Comparison of ENCODE assay signal across 18 cellular contexts in the genomic region with DNA sequence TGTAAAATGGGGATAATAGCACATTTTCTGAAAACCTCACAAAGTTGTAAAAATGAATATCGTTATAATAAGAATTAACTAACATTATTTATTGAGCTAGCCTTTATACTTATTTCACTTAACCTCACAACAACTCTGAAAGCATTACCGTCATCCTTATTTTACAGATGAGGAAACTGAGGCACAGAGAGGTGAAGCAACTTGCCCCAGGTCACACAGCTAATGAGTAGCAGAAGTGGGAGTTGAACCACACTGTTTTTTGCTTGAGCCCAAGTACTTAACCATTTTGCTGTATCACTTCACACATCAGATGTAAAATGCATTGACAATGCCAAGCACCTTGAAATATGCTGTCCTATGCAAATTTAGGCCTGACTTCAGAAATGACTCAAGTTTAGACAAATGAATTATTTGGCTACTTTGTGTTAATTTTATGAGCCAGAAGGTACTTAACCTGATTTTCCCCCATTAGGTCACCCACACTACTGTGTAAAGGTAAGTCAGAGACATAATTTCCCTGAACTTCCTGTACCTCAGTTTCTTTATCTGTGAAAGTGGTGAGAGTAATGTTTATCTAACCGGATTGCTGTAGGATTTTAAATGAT. TPM values are rescaled to one million over a fixed set of nuclear protein-coding genes. Genes with fewer than 3 reads are reported as not detected.
A peak's percentile ranks its signal among the peaks of the same experiment; 100 is the strongest.
DNase-seq lines count a peak whose midpoint lies in the region; ATAC-seq and FAIRE-seq lines count a peak whose summit lies in the region.
"Had no signal": no experiment of that assay in that cellular context is flagged by ENCODE, and none has a peak within 500 bp of the region (broad histone marks: within the 10 kb centered on the region; RNA-seq: fewer than 3 reads in every experiment).

No MANE protein-coding gene starts in this region.

- peaks cover 49 to 74% of the 10 kb centered on the region in 2 donors for H3K36me3 Mint-ChIP-seq in activated naive CD4-positive, alpha-beta T cell treated with anti-CD3 and anti-CD28 coated beads, Interleukin-2, amount 50 U/mL, for 72 hours
- peaks cover 88% of the 10 kb centered on the region for H3K36me3 Mint-ChIP-seq in activated naive CD4-positive, alpha-beta T cell treated with anti-CD3 and anti-CD28 coated beads, Interleukin-2, amount 10 ng/mL, durations not matched to agents 7 days and 5 days

- no peak for FAIRE-seq in HTR-8/SVneo (lab: Jason Lieb, UNC)

- ATAC-seq in activated naive CD4-positive, alpha-beta T cell treated with anti-CD3 and anti-CD28 coated beads, Interleukin-2, amount 50 U/mL, for 72 hours: peak; percentile 15 to 61
- ATAC-seq in GM19463 (IDR thresholded peaks at IDR 0.05; ENCODE audit: unreplicated experiment) (peak; percentile 40), HG03565 (IDR thresholded peaks at IDR 0.05; ENCODE audit: unreplicated experiment) (peak; percentile 31)
- ATAC-seq in stimulated activated naive CD8-positive, alpha-beta T cell treated with anti-CD3 and anti-CD28 coated beads, Interleukin-15, amount 100 ng/mL, for 72 hours: peak; percentile 45

- no peak for DNase-seq in activated naive CD4-positive, alpha-beta T cell treated with anti-CD3 and anti-CD28 coated beads, Interleukin-2, amount 50 U/mL, for 72 hours (ENCODE audit: low spot score in 2 of 2)
- DNase-seq in activated naive CD4-positive, alpha-beta T cell treated with anti-CD3 and anti-CD28 coated beads, Interleukin-2, amount 10 ng/mL, durations not matched to agents 7 days and 5 days: no peak
- DNase-seq in stimulated activated naive CD8-positive, alpha-beta T cell treated with anti-CD3 and anti-CD28 coated beads, Interleukin-15, amount 100 ng/mL, for 72 hours: no peak
- no peak for DNase-seq in HTR-8/SVneo (ENCODE audit: insufficient read length, low spot score)
- no peak for DNase-seq in foreskin melanocyte
- DNase-seq in activated CD8-positive, alpha-beta memory T cell treated with anti-CD3 and anti-CD28 coated beads, Interleukin-2, amount 50 U/mL, for 48 hours: no peak
- DNase-seq: activated CD4-positive, alpha-beta T cell treated with anti-CD3 and anti-CD28 coated beads, Interleukin-2, amount 50 U/mL, for 48 hours; activated gamma-delta T cell treated with Interleukin-2 at 50 U/mL for 16 hours; DMS 273 treated with DMSO at 0.1 percent for 48 hours; effector CD8-positive, alpha-beta T cell; NCI-H2081 treated with DMSO at 0.1 percent for 48 hours; NCI-H774; posterior cingulate gyrus; spleen had no signal

- CTCF ChIA-PET in activated naive CD4-positive, alpha-beta T cell treated with anti-CD3 and anti-CD28 coated beads, Interleukin-2, amount 10 ng/mL, durations not matched to agents 7 days and 5 days (lab: Charles Lee): interaction anchor here (0.5 kb wide), 1 partner anchor 37 kb away, joined by 5 read pairs; no protein-coding TSS in a partner anchor

- H3K27me3 Mint-ChIP-seq in activated naive CD4-positive, alpha-beta T cell treated with anti-CD3 and anti-CD28 coated beads, Interleukin-2, amount 10 ng/mL, durations not matched to agents 7 days and 5 days: no peaks in the 10 kb centered on the region
- H3K27me3 Mint-ChIP-seq in stimulated activated naive CD8-positive, alpha-beta T cell treated with anti-CD3 and anti-CD28 coated beads, Interleukin-15, amount 100 ng/mL, for 72 hours: no peaks in the 10 kb centered on the region

- peak overlapping the region; percentile 9 to 84 for H3K27ac Mint-ChIP-seq in activated naive CD4-positive, alpha-beta T cell treated with anti-CD3 and anti-CD28 coated beads, Interleukin-2, amount 50 U/mL, for 72 hours
- H3K27ac Mint-ChIP-seq in activated naive CD4-positive, alpha-beta T cell treated with anti-CD3 and anti-CD28 coated beads, Interleukin-2, amount 10 ng/mL, durations not matched to agents 7 days and 5 days: no peak overlapping the region
- no peak overlapping the region for H3K27ac Mint-ChIP-seq in stimulated activated naive CD8-positive, alpha-beta T cell treated with anti-CD3 and anti-CD28 coated beads, Interleukin-15, amount 100 ng/mL, for 72 hours

- H3K4me3 Mint-ChIP-seq in activated naive CD4-positive, alpha-beta T cell treated with anti-CD3 and anti-CD28 coated beads, Interleukin-2, amount 10 ng/mL, durations not matched to agents 7 days and 5 days: no peak overlapping the region
- H3K4me3 Mint-ChIP-seq in stimulated activated naive CD8-positive, alpha-beta T cell treated with anti-CD3 and anti-CD28 coated beads, Interleukin-15, amount 100 ng/mL, for 72 hours: no peak overlapping the region

- H3K4me1 Mint-ChIP-seq in activated naive CD4-positive, alpha-beta T cell treated with anti-CD3 and anti-CD28 coated beads, Interleukin-2, amount 10 ng/mL, durations not matched to agents 7 days and 5 days: peaks cover 90% of the 10 kb centered on the region
- peaks cover 65% of the 10 kb centered on the region for H3K4me1 Mint-ChIP-seq in stimulated activated naive CD8-positive, alpha-beta T cell treated with anti-CD3 and anti-CD28 coated beads, Interleukin-15, amount 100 ng/mL, for 72 hours

- H3K9me3 Mint-ChIP-seq in activated naive CD4-positive, alpha-beta T cell treated with anti-CD3 and anti-CD28 coated beads, Interleukin-2, amount 50 U/mL, for 72 hours: no peaks in the 10 kb centered on the region
- H3K9me3 Mint-ChIP-seq in activated naive CD4-positive, alpha-beta T cell treated with anti-CD3 and anti-CD28 coated beads, Interleukin-2, amount 10 ng/mL, durations not matched to agents 7 days and 5 days: no peaks in the 10 kb centered on the region
- no peaks in the 10 kb centered on the region for H3K9me3 Mint-ChIP-seq in stimulated activated naive CD8-positive, alpha-beta T cell treated with anti-CD3 and anti-CD28 coated beads, Interleukin-15, amount 100 ng/mL, for 72 hours

RNA-seq across cellular contexts. Expression of gene CD40LG, which starts 23.1 kb away (rescaled TPM):
- 100 to 1,000 TPM in 1 of 2 donors, 10 to 100 TPM in 1; 80.0 to 134 TPM for total RNA-seq in activated naive CD4-positive, alpha-beta T cell treated with anti-CD3 and anti-CD28 coated beads, Interleukin-2, amount 50 U/mL, for 72 hours
- total RNA-seq: myocyte, RPMI7951 had no signal

Comparison
In these comparisons a context has a peak if more than half of its experiments do, and no peak if none do; other contexts are left out.
1. H3K27ac Mint-ChIP-seq: peak in activated naive CD4-positive, alpha-beta T cell treated with anti-CD3 and anti-CD28 coated beads, Interleukin-2, amount 50 U/mL, for 72 hours (2 of 2); none in activated naive CD4-positive, alpha-beta T cell treated with anti-CD3 and anti-CD28 coated beads, Interleukin-2, amount 10 ng/mL, durations not matched to agents 7 days and 5 days (single experiment) and stimulated activated naive CD8-positive, alpha-beta T cell treated with anti-CD3 and anti-CD28 coated beads, Interleukin-15, amount 100 ng/mL, for 72 hours (0 of 2).
2. Peak in every context shown above with its lines, with median percentiles within 50 percentile points of each other: ATAC-seq.